Comparison of ENCODE assay signal across 8 cellular contexts in the genomic region with DNA sequence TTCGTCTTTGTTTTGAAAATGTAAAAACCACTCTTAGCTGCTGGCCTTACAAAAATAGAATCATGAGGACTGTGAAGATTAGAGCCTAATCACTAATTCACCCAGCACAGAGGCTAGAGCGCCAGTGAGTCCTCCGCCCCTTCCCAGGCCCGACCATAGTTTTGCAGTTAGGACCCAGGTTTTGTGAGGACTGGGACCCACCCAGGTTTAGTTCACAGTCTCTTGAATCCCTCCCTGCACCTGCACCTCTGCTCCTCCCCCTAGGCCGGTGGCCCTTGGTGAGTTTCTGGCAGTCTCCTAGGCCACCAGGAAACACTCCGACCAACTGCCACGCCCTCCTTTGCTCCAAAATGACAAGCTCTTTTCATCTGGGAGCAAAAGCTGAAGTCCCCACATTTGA.
A peak's percentile ranks its signal among the peaks of the same experiment; 100 is the strongest.
DNase-seq lines count a peak whose midpoint lies in the region; ATAC-seq and TF ChIP-seq lines count a peak whose summit lies in the region.

No MANE protein-coding gene starts in this region.

- H3K9me3 Mint-ChIP-seq in activated T-helper 17 cell treated with anti-CD3 and anti-CD28 coated beads, Interleukin-2, amount 50 U/mL, for 72 hours: no peaks in the 10 kb centered on the region

- 5 to 11% (median 10%) methylated on average over 7 of the region's 7 CpGs for WGBS in psoas muscle, 3 donors

- H3K9me3 ChIP-seq in Loucy (ENCODE audit: insufficient read depth, low read depth, low read length) (no peaks in the 10 kb centered on the region), left ventricle myocardium inferior (replicated peaks) (no peaks in the 10 kb centered on the region), psoas muscle (no peaks in the 10 kb centered on the region)

- H3K9ac ChIP-seq in Loucy (ENCODE audit: low read depth, low read length, poor library complexity, severe bottlenecking): peak overlapping the region; percentile 81

- no peak for TF ChIP-seq CTCF in Loucy (conservative IDR thresholded peaks at IDR 0.05; ENCODE audit: low read length)
- peak; percentile 13 for TF ChIP-seq CTCF in left ventricle myocardium inferior (IDR thresholded peaks at IDR 0.05; ENCODE audit: borderline replicate concordance)
- no peak for TF ChIP-seq CTCF in psoas muscle (IDR thresholded peaks at IDR 0.05)

- H3K27me3 ChIP-seq in Loucy (ENCODE audit: insufficient read depth, low read length, poor library complexity, severe bottlenecking) (no peaks in the 10 kb centered on the region), left ventricle myocardium inferior (ENCODE audit: low read depth) (no peaks in the 10 kb centered on the region), psoas muscle (ENCODE audit: insufficient read depth in 3 of 3, low read length in 2 of 3) (no peaks in the 10 kb centered on the region)

- no peaks in the 10 kb centered on the region for H3K4me1 Mint-ChIP-seq in activated T-helper 17 cell treated with anti-CD3 and anti-CD28 coated beads, Interleukin-2, amount 50 U/mL, for 72 hours

- H3K79me2 ChIP-seq in Loucy (ENCODE audit: insufficient read depth, low read length): peaks cover 6% of the 10 kb centered on the region; the same call in 1 of the 2 replicates

- H3K4me3 ChIP-seq in Loucy (ENCODE audit: low read length, poor library complexity, severe bottlenecking): peak overlapping the region; percentile 98
- H3K4me3 ChIP-seq in left ventricle myocardium inferior: peak overlapping the region; percentile 75
- peak overlapping the region; percentile 96 for H3K4me3 ChIP-seq in psoas muscle

- peak in 2 of 3 experiments; percentile 50 to 55 for DNase-seq in NCI-H1417 (lab: John Stamatoyannopoulos, UW)
- no peak for DNase-seq in NCI-H1417 treated with DMSO at 0.1 percent for 48 hours (lab: John Stamatoyannopoulos, UW)
- DNase-seq in left ventricle myocardium inferior: peak; percentile 24
- peak in 1 of 2 donors; percentile 15 for DNase-seq in psoas muscle

- peak overlapping the region; percentile 98 for H2AFZ ChIP-seq in Loucy (ENCODE audit: low read length)

- peak overlapping the region; percentile 42 for H3K27ac Mint-ChIP-seq in activated T-helper 17 cell treated with anti-CD3 and anti-CD28 coated beads, Interleukin-2, amount 50 U/mL, for 72 hours

- H3K36me3 ChIP-seq in Loucy (ENCODE audit: insufficient read depth, low read length) (no peaks in the 10 kb centered on the region), left ventricle myocardium inferior (peaks cover 3% of the 10 kb centered on the region), psoas muscle (ENCODE audit: insufficient read depth in 1 of 2, low read depth in 1 of 2) (no peaks in the 10 kb centered on the region)

- no peaks in the 10 kb centered on the region for H4K20me1 ChIP-seq in Loucy (ENCODE audit: insufficient read depth, low read length, poor library complexity, severe bottlenecking)

- peaks cover 28% of the 10 kb centered on the region for H3K4me1 ChIP-seq in Loucy (ENCODE audit: insufficient read depth, low read length, poor library complexity, severe bottlenecking)
- peaks cover 58% of the 10 kb centered on the region for H3K4me1 ChIP-seq in left ventricle myocardium inferior
- peaks cover 19% of the 10 kb centered on the region for H3K4me1 ChIP-seq in psoas muscle

- intact Hi-C loops in left ventricle myocardium inferior (cut with micrococcal nuclease) (loop anchor here (5.0 kb wide), 1 partner anchor 501 kb away; no protein-coding TSS in a partner anchor), psoas muscle (cut with DNase I) (loop anchor here in 1 of 2 donors (10.0 kb wide), 1 partner anchor 424 kb away; no protein-coding TSS in a partner anchor)

- H3F3A ChIP-seq in Loucy (ENCODE audit: low read depth): no peaks in the 10 kb centered on the region

- H3K27ac ChIP-seq in left ventricle myocardium inferior (replicated peaks) (peak overlapping the region; percentile 83), psoas muscle (no peak overlapping the region)

- H3K27me3 Mint-ChIP-seq in activated T-helper 17 cell treated with anti-CD3 and anti-CD28 coated beads, Interleukin-2, amount 50 U/mL, for 72 hours: no peaks in the 10 kb centered on the region

- H3K9me2 ChIP-seq in Loucy (replicated peaks; ENCODE audit: low read depth, low read length): no peaks in the 10 kb centered on the region

- H3K4me2 ChIP-seq in Loucy (ENCODE audit: low read depth, low read length, poor library complexity, severe bottlenecking): peak overlapping the region; percentile 98

- H3K4me3 Mint-ChIP-seq in activated T-helper 17 cell treated with anti-CD3 and anti-CD28 coated beads, Interleukin-2, amount 50 U/mL, for 72 hours: peak overlapping the region; percentile 88

- H3K36me3 Mint-ChIP-seq in activated T-helper 17 cell treated with anti-CD3 and anti-CD28 coated beads, Interleukin-2, amount 50 U/mL, for 72 hours (ENCODE audit: low read depth): no peaks in the 10 kb centered on the region

- ATAC-seq in GM21528 (IDR thresholded peaks at IDR 0.05; ENCODE audit: low FRiP score, unreplicated experiment): peak; percentile 39
- peak; percentile 21 for ATAC-seq in activated T-helper 17 cell treated with anti-CD3 and anti-CD28 coated beads, Interleukin-2, amount 50 U/mL, for 72 hours (replicated peaks)
- ATAC-seq in psoas muscle: peak; percentile 34 to 59 (median 50)
- no peak for ATAC-seq in HG02840 (IDR thresholded peaks at IDR 0.05; ENCODE audit: low FRiP score, unreplicated experiment)
